Comparison of ENCODE assay signal across 1 cellular context in genomic region chr7:151378496-151379192, GRCh38.
TF ChIP-seq lines count a peak whose summit lies in the region.

No MANE protein-coding gene starts in this region.

TF ChIP-seq in GM23338, 12 proteins besides CTCF, POLR2A, EP300 and RAD21:
- TF ChIP-seq, protein P1, sequence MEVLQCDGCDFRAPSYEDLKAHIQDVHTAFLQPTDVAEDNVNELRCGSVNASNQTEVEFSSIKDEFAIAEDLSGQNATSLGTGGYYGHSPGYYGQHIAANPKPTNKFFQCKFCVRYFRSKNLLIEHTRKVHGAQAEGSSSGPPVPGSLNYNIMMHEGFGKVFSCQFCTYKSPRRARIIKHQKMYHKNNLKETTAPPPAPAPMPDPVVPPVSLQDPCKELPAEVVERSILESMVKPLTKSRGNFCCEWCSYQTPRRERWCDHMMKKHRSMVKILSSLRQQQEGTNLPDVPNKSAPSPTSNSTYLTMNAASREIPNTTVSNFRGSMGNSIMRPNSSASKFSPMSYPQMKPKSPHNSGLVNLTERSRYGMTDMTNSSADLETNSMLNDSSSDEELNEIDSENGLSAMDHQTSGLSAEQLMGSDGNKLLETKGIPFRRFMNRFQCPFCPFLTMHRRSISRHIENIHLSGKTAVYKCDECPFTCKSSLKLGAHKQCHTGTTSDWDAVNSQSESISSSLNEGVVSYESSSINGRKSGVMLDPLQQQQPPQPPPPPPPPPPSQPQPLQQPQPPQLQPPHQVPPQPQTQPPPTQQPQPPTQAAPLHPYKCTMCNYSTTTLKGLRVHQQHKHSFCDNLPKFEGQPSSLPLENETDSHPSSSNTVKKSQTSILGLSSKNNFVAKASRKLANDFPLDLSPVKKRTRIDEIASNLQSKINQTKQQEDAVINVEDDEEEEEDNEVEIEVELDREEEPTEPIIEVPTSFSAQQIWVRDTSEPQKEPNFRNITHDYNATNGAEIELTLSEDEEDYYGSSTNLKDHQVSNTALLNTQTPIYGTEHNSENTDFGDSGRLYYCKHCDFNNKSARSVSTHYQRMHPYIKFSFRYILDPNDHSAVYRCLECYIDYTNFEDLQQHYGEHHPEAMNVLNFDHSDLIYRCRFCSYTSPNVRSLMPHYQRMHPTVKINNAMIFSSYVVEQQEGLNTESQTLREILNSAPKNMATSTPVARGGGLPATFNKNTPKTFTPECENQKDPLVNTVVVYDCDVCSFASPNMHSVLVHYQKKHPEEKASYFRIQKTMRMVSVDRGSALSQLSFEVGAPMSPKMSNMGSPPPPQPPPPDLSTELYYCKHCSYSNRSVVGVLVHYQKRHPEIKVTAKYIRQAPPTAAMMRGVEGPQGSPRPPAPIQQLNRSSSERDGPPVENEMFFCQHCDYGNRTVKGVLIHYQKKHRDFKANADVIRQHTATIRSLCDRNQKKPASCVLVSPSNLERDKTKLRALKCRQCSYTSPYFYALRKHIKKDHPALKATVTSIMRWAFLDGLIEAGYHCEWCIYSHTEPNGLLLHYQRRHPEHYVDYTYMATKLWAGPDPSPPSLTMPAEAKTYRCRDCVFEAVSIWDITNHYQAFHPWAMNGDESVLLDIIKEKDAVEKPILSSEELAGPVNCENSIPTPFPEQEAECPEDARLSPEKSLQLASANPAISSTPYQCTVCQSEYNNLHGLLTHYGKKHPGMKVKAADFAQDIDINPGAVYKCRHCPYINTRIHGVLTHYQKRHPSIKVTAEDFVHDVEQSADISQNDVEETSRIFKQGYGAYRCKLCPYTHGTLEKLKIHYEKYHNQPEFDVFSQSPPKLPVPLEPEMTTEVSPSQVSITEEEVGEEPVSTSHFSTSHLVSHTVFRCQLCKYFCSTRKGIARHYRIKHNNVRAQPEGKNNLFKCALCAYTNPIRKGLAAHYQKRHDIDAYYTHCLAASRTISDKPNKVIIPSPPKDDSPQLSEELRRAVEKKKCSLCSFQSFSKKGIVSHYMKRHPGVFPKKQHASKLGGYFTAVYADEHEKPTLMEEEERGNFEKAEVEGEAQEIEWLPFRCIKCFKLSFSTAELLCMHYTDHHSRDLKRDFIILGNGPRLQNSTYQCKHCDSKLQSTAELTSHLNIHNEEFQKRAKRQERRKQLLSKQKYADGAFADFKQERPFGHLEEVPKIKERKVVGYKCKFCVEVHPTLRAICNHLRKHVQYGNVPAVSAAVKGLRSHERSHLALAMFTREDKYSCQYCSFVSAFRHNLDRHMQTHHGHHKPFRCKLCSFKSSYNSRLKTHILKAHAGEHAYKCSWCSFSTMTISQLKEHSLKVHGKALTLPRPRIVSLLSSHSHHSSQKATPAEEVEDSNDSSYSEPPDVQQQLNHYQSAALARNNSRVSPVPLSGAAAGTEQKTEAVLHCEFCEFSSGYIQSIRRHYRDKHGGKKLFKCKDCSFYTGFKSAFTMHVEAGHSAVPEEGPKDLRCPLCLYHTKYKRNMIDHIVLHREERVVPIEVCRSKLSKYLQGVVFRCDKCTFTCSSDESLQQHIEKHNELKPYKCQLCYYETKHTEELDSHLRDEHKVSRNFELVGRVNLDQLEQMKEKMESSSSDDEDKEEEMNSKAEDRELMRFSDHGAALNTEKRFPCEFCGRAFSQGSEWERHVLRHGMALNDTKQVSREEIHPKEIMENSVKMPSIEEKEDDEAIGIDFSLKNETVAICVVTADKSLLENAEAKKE (CRISPR knock-in tag; IDR thresholded peaks at IDR 0.05) = no peak
- TF ChIP-seq NANOG (IDR thresholded peaks at IDR 0.05; ENCODE audit: borderline replicate concordance) (no peak), STAT1 (IDR thresholded peaks at IDR 0.05; ENCODE audit: unreplicated experiment) (no peak), ZNF114 (CRISPR knock-in tag; IDR thresholded peaks at IDR 0.05) (no peak), JUNB (IDR thresholded peaks at IDR 0.05; ENCODE audit: unreplicated experiment) (no peak), EZH2phosphoT487 (IDR thresholded peaks at IDR 0.05; ENCODE audit: unreplicated experiment) (no peak), EZH2 (IDR thresholded peaks at IDR 0.05; ENCODE audit: low read depth, unreplicated experiment) (no peak), REST (IDR thresholded peaks at IDR 0.05; ENCODE audit: unreplicated experiment) (no peak), POLR2AphosphoS5 (IDR thresholded peaks at IDR 0.05; ENCODE audit: low read depth) (no peak), CREB1 (CRISPR knock-in tag; IDR thresholded peaks at IDR 0.05; ENCODE audit: low read depth) (no peak), ZNF331 (CRISPR knock-in tag; IDR thresholded peaks at IDR 0.05; ENCODE audit: low read depth) (no peak)
- TF ChIP-seq, protein P2, sequence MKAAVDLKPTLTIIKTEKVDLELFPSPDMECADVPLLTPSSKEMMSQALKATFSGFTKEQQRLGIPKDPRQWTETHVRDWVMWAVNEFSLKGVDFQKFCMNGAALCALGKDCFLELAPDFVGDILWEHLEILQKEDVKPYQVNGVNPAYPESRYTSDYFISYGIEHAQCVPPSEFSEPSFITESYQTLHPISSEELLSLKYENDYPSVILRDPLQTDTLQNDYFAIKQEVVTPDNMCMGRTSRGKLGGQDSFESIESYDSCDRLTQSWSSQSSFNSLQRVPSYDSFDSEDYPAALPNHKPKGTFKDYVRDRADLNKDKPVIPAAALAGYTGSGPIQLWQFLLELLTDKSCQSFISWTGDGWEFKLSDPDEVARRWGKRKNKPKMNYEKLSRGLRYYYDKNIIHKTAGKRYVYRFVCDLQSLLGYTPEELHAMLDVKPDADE (IDR thresholded peaks at IDR 0.05) = no peak
TF ChIP-seq in GM23338: peak in this region for 0.
